ENCODE assay signal across 15 cellular contexts in the genomic region with DNA sequence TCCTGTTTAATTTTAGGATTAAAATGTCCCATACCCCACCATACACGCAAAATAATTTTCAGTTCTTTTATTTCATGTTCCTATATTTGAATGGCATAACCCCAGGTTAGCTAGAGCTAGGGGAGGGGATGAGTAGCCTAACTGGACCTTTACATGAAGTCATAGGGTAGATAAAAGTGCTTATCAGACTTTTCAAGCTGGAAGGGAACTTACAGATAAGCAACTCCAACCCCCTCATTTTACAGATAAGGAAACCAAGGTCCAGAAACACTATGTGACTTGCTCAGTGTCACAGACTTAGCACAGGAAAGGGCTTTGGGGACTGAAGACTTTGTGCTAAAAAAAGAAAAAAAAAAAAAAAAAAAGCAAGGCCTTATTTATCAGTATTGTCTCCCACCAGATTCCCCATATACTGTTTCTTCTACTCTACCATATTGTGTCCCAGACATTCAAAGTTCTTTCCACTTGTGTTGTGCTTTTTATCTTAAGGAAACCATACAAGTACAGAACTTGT.
"Had no signal": no experiment of that assay in that cellular context is flagged by ENCODE, and none has a peak within 500 bp of the region (broad histone marks: within the 10 kb centered on the region; RNA-seq: fewer than 3 reads in every experiment).

No MANE protein-coding gene starts in this region.

- H3K27ac ChIP-seq: ovary, right lobe of liver, thoracic aorta, upper lobe of left lung, WERI-Rb-1 had no signal

- H3K27ac Mint-ChIP-seq: activated naive CD4-positive, alpha-beta T cell treated with anti-CD3 and anti-CD28 coated beads, Interleukin-2, amount 50 U/mL, for 24 hours; stimulated activated naive B cell treated with anti-CD40 and anti-IgM and Interleukin-4, amounts not matched to agents 10 μg/mL and 1 μg/mL and 100 μg/mL, for 72 hours had no signal

- H3K27me3 ChIP-seq: ovary, right lobe of liver, upper lobe of left lung had no signal

- H3K4me1 ChIP-seq: right lobe of liver, upper lobe of left lung had no signal

- H3K9me3 Mint-ChIP-seq: activated naive CD4-positive, alpha-beta T cell treated with anti-CD3 and anti-CD28 coated beads, Interleukin-2, amount 50 U/mL, for 24 hours; stimulated activated naive B cell treated with anti-CD40 and anti-IgM and Interleukin-4, amounts not matched to agents 10 μg/mL and 1 μg/mL and 100 μg/mL, for 72 hours had no signal

- H3K36me3 ChIP-seq: ovary, right lobe of liver, thoracic aorta, upper lobe of left lung, WERI-Rb-1 had no signal

- H3K9me3 ChIP-seq: ovary, right lobe of liver, thoracic aorta, upper lobe of left lung had no signal

- H3K4me3 ChIP-seq: ovary, right lobe of liver, thoracic aorta, upper lobe of left lung had no signal

- H3K36me3 Mint-ChIP-seq: activated naive CD4-positive, alpha-beta T cell treated with anti-CD3 and anti-CD28 coated beads, Interleukin-2, amount 50 U/mL, for 24 hours; stimulated activated naive B cell treated with anti-CD40 and anti-IgM and Interleukin-4, amounts not matched to agents 10 μg/mL and 1 μg/mL and 100 μg/mL, for 72 hours had no signal

- DNase-seq: activated CD4-positive, alpha-beta T cell treated with anti-CD3 and anti-CD28 coated beads for 1 hour; activated CD4-positive, alpha-beta T cell treated with anti-CD3 and anti-CD28 coated beads, Interleukin-2, amount 50 U/mL, for 4 hours; activated gamma-delta T cell; dermis blood vessel endothelial cell; effector memory CD4-positive, alpha-beta T cell; kidney; ovary; right lobe of liver; stimulated activated naive B cell treated with anti-CD40 and anti-IgM and Interleukin-4, amounts not matched to agents 10 μg/mL and 1 μg/mL and 100 μg/mL, for 72 hours; T1000; upper lobe of left lung; WERI-Rb-1 had no signal

- ATAC-seq: left lobe of liver; right lobe of liver; stimulated activated naive B cell treated with anti-CD40 and anti-IgM and Interleukin-4, amounts not matched to agents 10 μg/mL and 1 μg/mL and 100 μg/mL, for 72 hours had no signal

- H3K4me1 Mint-ChIP-seq: activated naive CD4-positive, alpha-beta T cell treated with anti-CD3 and anti-CD28 coated beads, Interleukin-2, amount 50 U/mL, for 24 hours; stimulated activated naive B cell treated with anti-CD40 and anti-IgM and Interleukin-4, amounts not matched to agents 10 μg/mL and 1 μg/mL and 100 μg/mL, for 72 hours had no signal

- H3K4me3 Mint-ChIP-seq: activated naive CD4-positive, alpha-beta T cell treated with anti-CD3 and anti-CD28 coated beads, Interleukin-2, amount 50 U/mL, for 24 hours; stimulated activated naive B cell treated with anti-CD40 and anti-IgM and Interleukin-4, amounts not matched to agents 10 μg/mL and 1 μg/mL and 100 μg/mL, for 72 hours had no signal
